8 cellular contexts compared by ENCODE assay signal in the genomic region with DNA sequence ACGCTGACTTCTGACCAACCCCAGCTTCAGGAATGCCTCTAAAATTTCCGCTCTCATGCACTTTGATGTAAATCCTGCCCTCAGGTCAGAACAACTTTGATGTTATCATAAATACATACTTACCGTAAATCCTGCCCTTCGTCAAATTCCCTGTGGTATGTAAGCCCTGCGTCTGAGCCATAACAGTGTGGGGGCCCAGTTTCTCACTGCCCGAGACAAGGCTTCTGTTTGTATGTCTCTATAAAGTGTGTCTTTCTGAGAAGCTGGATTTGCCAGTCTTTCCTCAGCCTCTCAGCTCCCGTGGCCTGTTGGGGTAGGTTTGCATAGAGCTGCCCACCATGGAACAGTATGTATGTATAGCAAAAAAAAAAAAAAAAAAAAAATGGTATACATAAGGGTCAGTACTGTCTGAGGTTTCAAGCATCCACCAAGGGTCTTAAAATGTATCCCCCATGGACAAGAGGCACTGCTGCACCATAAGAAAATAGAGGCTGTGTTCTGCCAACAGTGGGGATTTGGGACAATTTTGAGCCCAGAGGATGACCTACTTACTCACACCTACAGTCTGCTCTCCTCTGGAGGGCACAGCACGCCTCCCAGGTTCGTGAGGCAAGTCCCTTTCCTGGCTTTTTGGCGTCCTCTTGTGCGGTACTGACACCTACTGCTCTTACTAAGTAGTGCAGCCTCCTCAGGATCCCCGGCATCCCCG.
DNase-seq lines count a peak whose midpoint lies in the region; ATAC-seq and TF ChIP-seq lines count a peak whose summit lies in the region.

No MANE protein-coding gene starts in this region.

- H3K27me3 ChIP-seq in WERI-Rb-1 (ENCODE audit: insufficient read depth, low read depth, severe bottlenecking): no peaks in the 10 kb centered on the region

- no peak overlapping the region for H3K27ac ChIP-seq in WERI-Rb-1

- TF ChIP-seq CTCF in GM10266 (IDR thresholded peaks at IDR 0.05; ENCODE audit: control insufficient read depth, insufficient read depth, low read depth, missing control alignments) (peak; percentile 96), WERI-Rb-1 (IDR thresholded peaks at IDR 0.05; ENCODE audit: low read depth, low read length) (peak; percentile 94)

- peaks cover 26% of the 10 kb centered on the region for H3K36me3 ChIP-seq in WERI-Rb-1

- peak; percentile 72 for ATAC-seq in HG02885 (IDR thresholded peaks at IDR 0.05; ENCODE audit: poor library complexity, unreplicated experiment)
- ATAC-seq in GM21723 (IDR thresholded peaks at IDR 0.05; ENCODE audit: unreplicated experiment): no peak

- no peaks in the 10 kb centered on the region for H3K9me3 ChIP-seq in WERI-Rb-1 (ENCODE audit: severe bottlenecking)

- H3K4me3 ChIP-seq in WERI-Rb-1 (ENCODE audit: low read depth, low read length): no peak overlapping the region

- peak; percentile 83 for DNase-seq in GM10266 (ENCODE audit: extremely low spot score)
- DNase-seq in NCI-H2171 treated with DMSO at 0.1 percent for 48 hours (lab: John Stamatoyannopoulos, UW): peak; percentile 87
- DNase-seq in WERI-Rb-1: peak; percentile 83
- peak; percentile 68 to 95 for DNase-seq in T47D (ENCODE audit: low read depth in 1 of 2, low spot score in 1 of 2)
- DNase-seq in iPS-NIHi7 (ENCODE audit: extremely low spot score): peak; percentile 96
- peak; percentile 58 to 87 (median 62) for DNase-seq in stimulated activated CD4-positive, alpha-beta T cell treated with anti-CD3 and anti-CD28 coated beads, Interleukin-12 subunit alpha, Interleukin-12 subunit beta, amount 100 ng/mL, for 48 hours (ENCODE audit: low read depth in 2 of 3, low spot score in 1 of 3)

- in situ Hi-C loops in T47D (cut with HindIII; ENCODE audit: low pct_unique_long_range_greater_than_20kb, low sequenced_read_pairs): no loop called here
